In genomic region chr12:25979563-25979962, GRCh38 we compare ENCODE assay signal across 25 cellular contexts. TPM values are rescaled to one million over a fixed set of nuclear protein-coding genes. Genes with fewer than 3 reads are reported as not detected.
A peak's percentile ranks its signal among the peaks of the same experiment; 100 is the strongest.
DNase-seq lines count a peak whose midpoint lies in the region; ATAC-seq and TF ChIP-seq lines count a peak whose summit lies in the region.
"Had no signal": no experiment of that assay in that cellular context is flagged by ENCODE, and none has a peak within 500 bp of the region (broad histone marks: within the 10 kb centered on the region; RNA-seq: fewer than 3 reads in every experiment).

No MANE protein-coding gene starts in this region.

- no peak overlapping the region for H3K4me3 Mint-ChIP-seq in endodermal cell
- H3K4me3 Mint-ChIP-seq: activated CD4-positive, alpha-beta T cell treated with anti-CD3 and anti-CD28 coated beads, Interleukin-2, amount 10 ng/mL, durations not matched to agents 24 days and 14 days; activated naive CD4-positive, alpha-beta T cell treated with anti-CD3 and anti-CD28 coated beads, Interleukin-2, amount 50 U/mL, for 24 hours; activated T-helper 1 cell treated with anti-CD3 and anti-CD28 coated beads, Interleukin-12 subunit alpha, Interleukin-12 subunit beta, Interleukin-2, Interleukin-4 antibody, amounts not matched to agents 30 ng/mL and 10 ng/mL and 1 ng/mL, durations not matched to agents 14 hours and 24 hours and 36 hours; effector memory CD8-positive, alpha-beta T cell; nephron progenitor cell had no signal

- CTCF ChIA-PET in PC-3 (lab: Charles Lee), result interaction anchor here (0.6 to 0.7 kb wide), 2 partner anchors 14 to 21 kb away, joined by 3 read pairs; no protein-coding TSS in a partner anchor

- 80 to 90% methylated on average over 1 to 2 of the region's 2 CpGs for WGBS in endodermal cell (ENCODE audit: insufficient coverage in 1 of 2, insufficient read length in 1 of 2), 2 experiments
- 100% methylated on average over 1 of the region's 2 CpGs for WGBS in mesenchymal stem cell
- WGBS in psoas muscle, 3 donors, result 94 to 96% (median 96%) methylated on average over 2 of the region's 2 CpGs

- POLR2A ChIA-PET in PC-3 (lab: Charles Lee; ENCODE audit: unreplicated experiment), result interaction anchor here (0.6 to 0.7 kb wide), 2 partner anchors 8 to 18 kb away, joined by 3 read pairs; no protein-coding TSS in a partner anchor

- peak; percentile 53 for DNase-seq in EL
- DNase-seq in PC-3, result peak; percentile 38
- DNase-seq in endodermal cell, result no peak
- no peak for DNase-seq in mesenchymal stem cell
- DNase-seq in cerebellum (ENCODE audit: low spot score), result no peak
- DNase-seq in psoas muscle, result no peak
- DNase-seq: activated CD4-positive, alpha-beta T cell treated with anti-CD3 and anti-CD28 coated beads, Interleukin-2, amount 10 ng/mL, durations not matched to agents 24 days and 14 days; Calu3; effector memory CD8-positive, alpha-beta T cell; GDM1; head of caudate nucleus; mucosa of descending colon; NCI-H1092 treated with DMSO at 0.1 percent for 48 hours; NCI-H2029; nephron progenitor cell; OCI-M1; SHP77 treated with DMSO at 0.1 percent for 48 hours had no signal

- H4K91ac ChIP-seq in mesenchymal stem cell (ENCODE audit: low read length), result no peak overlapping the region

- no peak overlapping the region for H2BK5ac ChIP-seq in mesenchymal stem cell (ENCODE audit: low read depth, low read length, poor library complexity, severe bottlenecking)

- TF ChIP-seq CTCF in PC-3 (conservative IDR thresholded peaks at IDR 0.05; ENCODE audit: low read depth, low read length) (no peak), endodermal cell (conservative IDR thresholded peaks at IDR 0.05) (no peak), psoas muscle (IDR thresholded peaks at IDR 0.05) (no peak)

- H3K79me1 ChIP-seq in mesenchymal stem cell (replicated peaks; ENCODE audit: low read length, poor library complexity, severe bottlenecking), result peaks cover 19% of the 10 kb centered on the region

- H2BK12ac ChIP-seq in mesenchymal stem cell (ENCODE audit: low read length in 2 of 2), result no peak overlapping the region

- H3K9me3 ChIP-seq in PC-3 (ENCODE audit: low read length) (no peaks in the 10 kb centered on the region), endodermal cell (ENCODE audit: control insufficient read depth, low read length) (no peaks in the 10 kb centered on the region), mesenchymal stem cell (ENCODE audit: control insufficient read depth, low read length) (no peaks in the 10 kb centered on the region), psoas muscle (no peaks in the 10 kb centered on the region)
- H3K9me3 ChIP-seq: mucosa of descending colon, suprapubic skin, vagina had no signal

- H2AFZ ChIP-seq in PC-3 (ENCODE audit: low read length) (no peak overlapping the region), mesenchymal stem cell (ENCODE audit: low read depth, low read length) (no peak overlapping the region)

- no peak overlapping the region for H4K8ac ChIP-seq in mesenchymal stem cell (ENCODE audit: low read length)

- no peak overlapping the region for H3K18ac ChIP-seq in mesenchymal stem cell (ENCODE audit: low read depth in 1 of 2, low read length in 2 of 2)

- no peaks in the 10 kb centered on the region for H3K27me3 Mint-ChIP-seq in endodermal cell (ENCODE audit: insufficient read depth)

- H3K36me3 ChIP-seq in PC-3 (ENCODE audit: low read depth, low read length) (no peaks in the 10 kb centered on the region), endodermal cell (ENCODE audit: control insufficient read depth, insufficient read depth, low read length) (no peaks in the 10 kb centered on the region), mesenchymal stem cell (ENCODE audit: control insufficient read depth in 1 of 2, insufficient read depth in 2 of 2, low read depth in 1 of 2, low read length in 2 of 2) (peaks cover 0 to 8% of the 10 kb centered on the region in 2 experiments), psoas muscle (ENCODE audit: insufficient read depth in 1 of 2, low read depth in 1 of 2) (no peaks in the 10 kb centered on the region)
- H3K36me3 ChIP-seq: suprapubic skin, vagina had no signal

- H3K4me1 Mint-ChIP-seq in endodermal cell, result peaks cover 71% of the 10 kb centered on the region
- H3K4me1 Mint-ChIP-seq: activated naive CD4-positive, alpha-beta T cell treated with anti-CD3 and anti-CD28 coated beads, Interleukin-2, amount 50 U/mL, for 24 hours had no signal

- H3K79me2 ChIP-seq in PC-3 (ENCODE audit: low read length), result peaks cover 99% of the 10 kb centered on the region

- H3K4me2 ChIP-seq in PC-3 (ENCODE audit: low read length), result no peak overlapping the region
- no peak overlapping the region for H3K4me2 ChIP-seq in mesenchymal stem cell (ENCODE audit: low read length, poor library complexity, severe bottlenecking)
- H3K4me2 ChIP-seq: KMS-11 had no signal

- peak overlapping the region; percentile 56 for H3K27ac Mint-ChIP-seq in endodermal cell
- H3K27ac Mint-ChIP-seq: activated CD4-positive, alpha-beta T cell treated with anti-CD3 and anti-CD28 coated beads, Interleukin-2, amount 10 ng/mL, durations not matched to agents 24 days and 14 days; activated naive CD4-positive, alpha-beta T cell treated with anti-CD3 and anti-CD28 coated beads, Interleukin-2, amount 50 U/mL, for 24 hours; activated T-helper 1 cell treated with anti-CD3 and anti-CD28 coated beads, Interleukin-12 subunit alpha, Interleukin-12 subunit beta, Interleukin-2, Interleukin-4 antibody, amounts not matched to agents 30 ng/mL and 10 ng/mL and 1 ng/mL, durations not matched to agents 14 hours and 24 hours and 36 hours; effector memory CD8-positive, alpha-beta T cell had no signal

- H3K27ac ChIP-seq in PC-3 (ENCODE audit: low read length) (no peak overlapping the region), endodermal cell (ENCODE audit: low read depth, low read length) (no peak overlapping the region), mesenchymal stem cell (ENCODE audit: low read length, poor library complexity, severe bottlenecking) (no peak overlapping the region), psoas muscle (no peak overlapping the region)
- H3K27ac ChIP-seq: C4-2B, KMS-11, suprapubic skin, vagina had no signal

- no peak overlapping the region for H3K4me3 ChIP-seq in PC-3 (ENCODE audit: low read length)
- peak overlapping the region; percentile 13 for H3K4me3 ChIP-seq in endodermal cell (ENCODE audit: low read length)
- H3K4me3 ChIP-seq in mesenchymal stem cell (ENCODE audit: insufficient read depth in 1 of 2, low read depth in 1 of 2, low read length in 2 of 2), result peak overlapping the region in 1 of 2 experiments; percentile 34
- no peak overlapping the region for H3K4me3 ChIP-seq in psoas muscle
- H3K4me3 ChIP-seq: mucosa of descending colon, suprapubic skin, vagina had no signal

- peaks cover 1% of the 10 kb centered on the region for H3K36me3 Mint-ChIP-seq in endodermal cell (ENCODE audit: low read depth)
- H3K36me3 Mint-ChIP-seq: activated naive CD4-positive, alpha-beta T cell treated with anti-CD3 and anti-CD28 coated beads, Interleukin-2, amount 50 U/mL, for 24 hours had no signal

- H4K20me1 ChIP-seq in PC-3 (ENCODE audit: low read length), result peaks cover 34% of the 10 kb centered on the region; the same call in 1 of the 2 replicates

- H3K4ac ChIP-seq in mesenchymal stem cell (ENCODE audit: low read depth in 1 of 2, low read length in 2 of 2), result no peak overlapping the region

- no peaks in the 10 kb centered on the region for H3K9me2 ChIP-seq in PC-3 (replicated peaks; ENCODE audit: low read length)

- H3K9ac ChIP-seq in PC-3 (ENCODE audit: low read length) (no peak overlapping the region), endodermal cell (ENCODE audit: extremely low read depth, low read length, poor library complexity, severe bottlenecking) (no peak overlapping the region), mesenchymal stem cell (ENCODE audit: low read length) (peak overlapping the region; percentile 33)
- H3K9ac ChIP-seq: KMS-11 had no signal

- no peaks in the 10 kb centered on the region for H3F3A ChIP-seq in PC-3 (ENCODE audit: low read length, unreplicated experiment)

- no peak for ATAC-seq in PC-3
- ATAC-seq in GM18502 (IDR thresholded peaks at IDR 0.05; ENCODE audit: poor library complexity, unreplicated experiment), result no peak
- no peak for ATAC-seq in HG03342 (IDR thresholded peaks at IDR 0.05; ENCODE audit: unreplicated experiment)
- ATAC-seq in psoas muscle, result no peak
- ATAC-seq: effector memory CD8-positive, alpha-beta T cell; mucosa of descending colon had no signal

- H2AK5ac ChIP-seq in mesenchymal stem cell (ENCODE audit: low read length, severe bottlenecking), result no peak overlapping the region

- no peak overlapping the region for H3K23ac ChIP-seq in mesenchymal stem cell (ENCODE audit: low read length in 2 of 2)

- no peak overlapping the region for H2BK15ac ChIP-seq in mesenchymal stem cell (ENCODE audit: low read depth, poor library complexity, severe bottlenecking)

- H2BK120ac ChIP-seq in mesenchymal stem cell (ENCODE audit: low read depth, low read length), result no peak overlapping the region

- no peak overlapping the region for H3K14ac ChIP-seq in mesenchymal stem cell (ENCODE audit: low read length in 2 of 2)

- BruUV-seq in PC-3 (replicated peaks; lab: Mats Ljungman, UMichigan), result no TSS peak

- H3K27me3 ChIP-seq in PC-3 (ENCODE audit: low read length) (no peaks in the 10 kb centered on the region), endodermal cell (ENCODE audit: control insufficient read depth, insufficient read depth, low read length, poor library complexity, severe bottlenecking) (no peaks in the 10 kb centered on the region), mesenchymal stem cell (ENCODE audit: control insufficient read depth in 1 of 2, insufficient read depth in 1 of 2, low read length in 2 of 2) (no peaks in the 10 kb centered on the region), psoas muscle (ENCODE audit: insufficient read depth in 3 of 3, low read length in 2 of 3) (no peaks in the 10 kb centered on the region)
- H3K27me3 ChIP-seq: suprapubic skin, vagina had no signal

- H3K4me1 ChIP-seq in PC-3 (ENCODE audit: insufficient read depth, low read length) (no peaks in the 10 kb centered on the region), endodermal cell (ENCODE audit: control insufficient read depth, insufficient read depth, low read length) (peaks cover 24% of the 10 kb centered on the region), mesenchymal stem cell (ENCODE audit: control insufficient read depth, insufficient read depth, low read depth, low read length) (peaks cover 5% of the 10 kb centered on the region), psoas muscle (peaks cover 61% of the 10 kb centered on the region)
- H3K4me1 ChIP-seq: suprapubic skin had no signal

- no peaks in the 10 kb centered on the region for H3K9me3 Mint-ChIP-seq in endodermal cell
- H3K9me3 Mint-ChIP-seq: activated CD4-positive, alpha-beta T cell treated with anti-CD3 and anti-CD28 coated beads, Interleukin-2, amount 10 ng/mL, durations not matched to agents 24 days and 14 days; activated naive CD4-positive, alpha-beta T cell treated with anti-CD3 and anti-CD28 coated beads, Interleukin-2, amount 50 U/mL, for 24 hours; activated T-helper 1 cell treated with anti-CD3 and anti-CD28 coated beads, Interleukin-12 subunit alpha, Interleukin-12 subunit beta, Interleukin-2, Interleukin-4 antibody, amounts not matched to agents 30 ng/mL and 10 ng/mL and 1 ng/mL, durations not matched to agents 14 hours and 24 hours and 36 hours; effector memory CD8-positive, alpha-beta T cell; nephron progenitor cell had no signal

- intact Hi-C loops in PC-3 (cut with micrococcal nuclease), result no loop called here
- intact Hi-C loops in psoas muscle (cut with DNase I), result no loop called here

RNA-seq across cellular contexts. Expression of gene RASSF8, which starts 21.1 kb away (rescaled TPM):
- 51.2 and 87.8 TPM in 2 replicates for total RNA-seq in PC-3 (2014; rRNA removed)
- 100 to 1,000 TPM in 1 of 2 donors, 10 to 100 TPM in 1; 87.0 to 183 TPM for total RNA-seq in endodermal cell
- polyA plus RNA-seq in endodermal cell (2013, experiment 1 of 2), result 29.0 TPM
- polyA plus RNA-seq in endodermal cell (2013, experiment 2 of 2), result 30.8 TPM
- polyA plus RNA-seq in mesenchymal stem cell (2013, experiment 1 of 2), result 21.5 TPM
- 20.1 TPM for polyA plus RNA-seq in mesenchymal stem cell (2013, experiment 2 of 2)
- 33.8 TPM for total RNA-seq in cerebellum
- 10 to 100 TPM; 41.9 to 80.3 (median 54.2) TPM for total RNA-seq in psoas muscle
- 10 to 100 TPM in 2 of 3 donors, 1 to 10 TPM in 1; 7.7 to 19.4 (median 14.6) TPM for polyA plus RNA-seq in psoas muscle

Comparison
In these comparisons a context has a peak if more than half of its experiments do, and no peak if none do; other contexts are left out.
1. DNase-seq: peak in EL (single experiment) and PC-3 (single experiment); none in endodermal cell (single experiment), mesenchymal stem cell (single experiment), cerebellum (single experiment) and psoas muscle (0 of 2).